Comparison of ENCODE assay signal across 22 cellular contexts in the genomic region with DNA sequence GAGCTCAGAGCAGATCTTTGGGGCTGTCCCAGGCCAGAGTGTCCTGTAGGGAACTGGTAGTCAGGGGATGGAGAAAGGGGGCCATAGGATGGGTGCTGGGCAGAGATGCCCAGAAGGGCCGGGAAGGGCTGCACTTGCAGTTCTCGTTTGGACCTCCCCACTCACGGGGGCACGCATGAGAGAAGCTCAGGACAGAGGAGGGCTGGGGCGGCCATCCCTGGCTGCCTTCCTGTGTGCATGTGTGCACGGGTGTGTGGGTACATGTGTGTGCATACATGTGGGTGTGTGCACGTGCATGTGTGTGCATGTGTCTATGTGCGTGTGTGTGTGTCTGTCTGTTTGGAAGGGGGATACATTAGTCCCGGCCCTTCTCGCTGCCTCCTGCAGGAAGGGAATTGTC.
"Had no signal": no experiment of that assay in that cellular context is flagged by ENCODE, and none has a peak within 500 bp of the region (broad histone marks: within the 10 kb centered on the region; RNA-seq: fewer than 3 reads in every experiment).

No MANE protein-coding gene starts in this region.

- H3K36me3 ChIP-seq: left lung, neutrophil, right atrium auricular region, right lobe of liver, suprapubic skin, upper lobe of left lung, vagina had no signal

- H3K4me3 ChIP-seq: left lung, mucosa of descending colon, right atrium auricular region, right lobe of liver, smooth muscle cell, suprapubic skin, tibial nerve, upper lobe of left lung, vagina had no signal

- H3K27me3 ChIP-seq: left lung, neutrophil, right atrium auricular region, right lobe of liver, suprapubic skin, tibial nerve, upper lobe of left lung, vagina had no signal

- H3K9me3 ChIP-seq: left lung, mucosa of descending colon, neutrophil, right atrium auricular region, right lobe of liver, suprapubic skin, tibial nerve, upper lobe of left lung, vagina had no signal

- DNase-seq: hippocampal formation; left colon; midbrain; naive thymus-derived CD8-positive, alpha-beta T cell; occipital lobe; stimulated activated CD4-positive, alpha-beta T cell treated with anti-CD3 and anti-CD28 coated beads, Interleukin-12 subunit alpha, Interleukin-12 subunit beta, amount 100 ng/mL, for 4 hours; stimulated activated CD4-positive, alpha-beta T cell treated with anti-CD3 and anti-CD28 coated beads, Interleukin-15, amount 100 ng/mL, for 24 hours; stimulated activated CD4-positive, alpha-beta T cell treated with anti-CD3 and anti-CD28 coated beads, Interleukin-2, amount 100 ng/mL, for 24 hours; stimulated activated CD4-positive, alpha-beta T cell treated with anti-CD3 and anti-CD28 coated beads, Interleukin-4, amount 100 ng/mL, for 1 hour; stimulated activated naive CD4-positive, alpha-beta T cell had no signal

- H3K4me2 ChIP-seq: smooth muscle cell had no signal

- H3K79me2 ChIP-seq: parathyroid adenoma had no signal

- H3K27ac ChIP-seq: left lung, neutrophil, parathyroid adenoma, right atrium auricular region, right lobe of liver, suprapubic skin, tibial nerve, upper lobe of left lung, vagina had no signal

- H3K9ac ChIP-seq: parathyroid adenoma had no signal

- FAIRE-seq: keratinocyte had no signal

- H2AFZ ChIP-seq: parathyroid adenoma had no signal

- H3K4me1 ChIP-seq: left lung, right atrium auricular region, right lobe of liver, suprapubic skin, tibial nerve, vagina had no signal
